8 cellular contexts compared by ENCODE assay signal in the genomic region with DNA sequence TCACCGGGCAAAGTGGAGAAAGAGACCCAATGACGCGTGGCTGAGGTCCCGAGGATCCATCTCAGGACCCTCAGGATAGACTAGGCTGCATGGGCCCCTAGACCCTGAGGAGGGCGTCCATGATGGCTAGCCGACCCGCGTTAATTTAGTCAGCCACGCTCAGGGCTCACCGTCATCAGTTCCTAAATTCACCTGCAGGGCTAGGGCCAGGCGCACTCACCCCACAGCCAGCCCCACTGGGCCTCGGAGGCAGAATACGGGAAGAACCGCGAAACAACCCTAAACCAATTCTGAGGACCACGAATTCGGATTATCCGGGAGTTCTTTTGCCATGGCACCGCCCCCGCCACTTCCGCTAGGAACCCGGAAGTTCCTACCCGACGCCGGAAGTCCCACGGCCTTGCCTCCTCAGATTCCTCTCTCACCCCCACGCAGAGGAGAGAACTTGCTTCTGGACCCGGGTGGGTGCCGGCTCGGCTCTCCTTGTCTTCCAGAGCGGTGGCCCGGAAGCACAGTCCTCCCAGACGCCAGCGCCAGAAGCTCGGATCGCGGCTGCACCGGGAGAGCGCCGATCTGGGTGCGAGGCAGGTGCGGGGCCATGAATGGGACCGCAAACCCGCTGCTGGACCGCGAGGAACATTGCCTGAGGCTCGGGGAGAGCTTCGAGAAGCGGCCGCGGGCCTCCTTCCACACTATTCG. TPM values are rescaled to one million over a fixed set of nuclear protein-coding genes. Genes with fewer than 3 reads are reported as not detected.
DNase-seq lines count a peak whose midpoint lies in the region; ATAC-seq, FAIRE-seq and TF ChIP-seq lines count a peak whose summit lies in the region.

A gene (plus strand): TSS at position 417 of the 699 bp plus-strand sequence. CDS start 182 bp downstream, at position 599.
A gene with protein sequence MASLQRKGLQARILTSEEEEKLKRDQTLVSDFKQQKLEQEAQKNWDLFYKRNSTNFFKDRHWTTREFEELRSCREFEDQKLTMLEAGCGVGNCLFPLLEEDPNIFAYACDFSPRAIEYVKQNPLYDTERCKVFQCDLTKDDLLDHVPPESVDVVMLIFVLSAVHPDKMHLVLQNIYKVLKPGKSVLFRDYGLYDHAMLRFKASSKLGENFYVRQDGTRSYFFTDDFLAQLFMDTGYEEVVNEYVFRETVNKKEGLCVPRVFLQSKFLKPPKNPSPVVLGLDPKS (minus strand): TSS at position 363 of the 699 bp plus-strand sequence. CDS start 1,033 bp downstream, outside the sequence.

- peaks cover 65% of the 10 kb centered on the region for H3K79me2 ChIP-seq in GM23338 (replicated peaks; ENCODE audit: insufficient read depth)

- peaks cover 29% of the 10 kb centered on the region for H3K36me3 Mint-ChIP-seq in GM23338 (ENCODE audit: low read depth)

- peaks cover 18% of the 10 kb centered on the region for H3K36me3 ChIP-seq in GM23338 (ENCODE audit: insufficient read depth)
- peaks cover 20% of the 10 kb centered on the region for H3K36me3 ChIP-seq in SJCRH30
- H3K36me3 ChIP-seq in neutrophil: peaks cover 45% of the 10 kb centered on the region

- TF ChIP-seq CTCF in GM23338 (conservative IDR thresholded peaks at IDR 0.05; ENCODE audit: low read depth in 2 of 2) (peak; percentile 6 to 21; a peak in 3 of 4 replicates), LNCaP clone FGC (IDR thresholded peaks at IDR 0.05; ENCODE audit: control insufficient read depth, extremely low read depth, insufficient read depth) (0 out of 2 replicates have a peak, but pooled peaks have one; percentile 9), neutrophil (IDR thresholded peaks at IDR 0.05) (peak; percentile 35)

- DNase-seq in EL: peak; percentile 83
- DNase-seq in GM23338 (ENCODE audit: low spot score): peak; percentile 86
- peak; percentile 58 for DNase-seq in LNCaP clone FGC (ENCODE audit: low read depth)
- DNase-seq in SJCRH30: peak; percentile 81 to 83
- peak; percentile 82 for DNase-seq in activated gamma-delta T cell treated with anti-CD3 and anti-CD28 coated beads, Interleukin-2, amount 50 U/mL, for 16 hours (ENCODE audit: low read depth)
- DNase-seq in frontal cortex (ENCODE audit: low spot score in 2 of 2): peak; percentile 55 to 88
- peak; percentile 17 to 88 (median 70) for DNase-seq in substantia nigra (lab: John Stamatoyannopoulos, UW)

- H4K20me1 ChIP-seq in GM23338 (replicated peaks; ENCODE audit: insufficient read depth): peaks cover 14% of the 10 kb centered on the region

- H3K27me3 ChIP-seq in GM23338 (ENCODE audit: insufficient read depth) (no peaks in the 10 kb centered on the region), SJCRH30 (no peaks in the 10 kb centered on the region), neutrophil (no peaks in the 10 kb centered on the region)

- peak within 1 kb of the TSS; percentile 94 for H3K4me3 Mint-ChIP-seq in GM23338

- H3K9me3 ChIP-seq in SJCRH30 (replicated peaks) (no peaks in the 10 kb centered on the region), neutrophil (no peaks in the 10 kb centered on the region)

- peaks cover 3% of the 10 kb centered on the region; the same call in 1 of the 2 replicates for H3F3A ChIP-seq in GM23338 (replicated peaks; ENCODE audit: low read depth)

- peaks cover 22% of the 10 kb centered on the region for H3K4me1 Mint-ChIP-seq in GM23338

- FAIRE-seq in frontal cortex (lab: Jason Lieb, UNC): no peak

- peak within 1 kb of the TSS; percentile 94 for H3K4me2 ChIP-seq in GM23338

- H3K9me3 Mint-ChIP-seq in GM23338: no peaks in the 10 kb centered on the region; the same call in 2 of the 3 replicates

- peak; percentile 92 for ATAC-seq in GM23338

- H3K27me3 Mint-ChIP-seq in GM23338 (ENCODE audit: insufficient read depth, low read depth, poor library complexity): peaks cover 8% of the 10 kb centered on the region

- peak within 1 kb of the TSS; percentile 88 for H3K27ac ChIP-seq in GM23338 (ENCODE audit: low read depth)
- peak within 1 kb of the TSS; percentile 80 for H3K27ac ChIP-seq in SJCRH30
- H3K27ac ChIP-seq in neutrophil: peak within 1 kb of the TSS; percentile 88
- H3K27ac ChIP-seq in substantia nigra (ENCODE audit: low read depth, low read length, poor library complexity, severe bottlenecking): peak within 1 kb of the TSS; percentile 74

- peak within 1 kb of the TSS; percentile 96 for H3K4me3 ChIP-seq in GM23338
- peak within 1 kb of the TSS; percentile 99 for H3K4me3 ChIP-seq in LNCaP clone FGC (ENCODE audit: low read depth, low read length)
- peak within 1 kb of the TSS; percentile 96 for H3K4me3 ChIP-seq in SJCRH30
- H3K4me3 ChIP-seq in neutrophil (ENCODE audit: low read depth in 1 of 2, low read length in 1 of 2): peak within 1 kb of the TSS; percentile 95 to 98

- H3K9me2 ChIP-seq in GM23338 (ENCODE audit: insufficient read depth): no peaks in the 10 kb centered on the region

- H3K4me1 ChIP-seq in GM23338 (ENCODE audit: insufficient read depth) (peaks cover 19% of the 10 kb centered on the region), SJCRH30 (peaks cover 4% of the 10 kb centered on the region; the same call in 1 of the 2 replicates), neutrophil (ENCODE audit: control insufficient read depth in 1 of 2, insufficient read depth in 1 of 2, low read depth in 1 of 2, low read length in 1 of 2) (peaks cover 18 to 25% of the 10 kb centered on the region in 2 experiments)

- H2AFZ ChIP-seq in GM23338: peak within 1 kb of the TSS; percentile 98

- peak within 1 kb of the TSS; percentile 98 for H3K27ac Mint-ChIP-seq in GM23338

TF ChIP-seq in GM23338, 12 proteins besides CTCF, POLR2A, EP300 and RAD21 (continues in another document):
- TF ChIP-seq NANOG (IDR thresholded peaks at IDR 0.05; ENCODE audit: borderline replicate concordance) (no peak), EZH2 (IDR thresholded peaks at IDR 0.05; ENCODE audit: low read depth, unreplicated experiment) (no peak), ZNF331 (CRISPR knock-in tag; IDR thresholded peaks at IDR 0.05; ENCODE audit: low read depth) (no peak), CREB1 (CRISPR knock-in tag; IDR thresholded peaks at IDR 0.05; ENCODE audit: low read depth) (no peak), EZH2phosphoT487 (IDR thresholded peaks at IDR 0.05; ENCODE audit: unreplicated experiment) (no peak), ZNF114 (CRISPR knock-in tag; IDR thresholded peaks at IDR 0.05) (no peak)
- TF ChIP-seq, protein P1, sequence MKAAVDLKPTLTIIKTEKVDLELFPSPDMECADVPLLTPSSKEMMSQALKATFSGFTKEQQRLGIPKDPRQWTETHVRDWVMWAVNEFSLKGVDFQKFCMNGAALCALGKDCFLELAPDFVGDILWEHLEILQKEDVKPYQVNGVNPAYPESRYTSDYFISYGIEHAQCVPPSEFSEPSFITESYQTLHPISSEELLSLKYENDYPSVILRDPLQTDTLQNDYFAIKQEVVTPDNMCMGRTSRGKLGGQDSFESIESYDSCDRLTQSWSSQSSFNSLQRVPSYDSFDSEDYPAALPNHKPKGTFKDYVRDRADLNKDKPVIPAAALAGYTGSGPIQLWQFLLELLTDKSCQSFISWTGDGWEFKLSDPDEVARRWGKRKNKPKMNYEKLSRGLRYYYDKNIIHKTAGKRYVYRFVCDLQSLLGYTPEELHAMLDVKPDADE (IDR thresholded peaks at IDR 0.05): peak; percentile 65; the same call in 1 of the 2 replicates
- TF ChIP-seq, protein P2, sequence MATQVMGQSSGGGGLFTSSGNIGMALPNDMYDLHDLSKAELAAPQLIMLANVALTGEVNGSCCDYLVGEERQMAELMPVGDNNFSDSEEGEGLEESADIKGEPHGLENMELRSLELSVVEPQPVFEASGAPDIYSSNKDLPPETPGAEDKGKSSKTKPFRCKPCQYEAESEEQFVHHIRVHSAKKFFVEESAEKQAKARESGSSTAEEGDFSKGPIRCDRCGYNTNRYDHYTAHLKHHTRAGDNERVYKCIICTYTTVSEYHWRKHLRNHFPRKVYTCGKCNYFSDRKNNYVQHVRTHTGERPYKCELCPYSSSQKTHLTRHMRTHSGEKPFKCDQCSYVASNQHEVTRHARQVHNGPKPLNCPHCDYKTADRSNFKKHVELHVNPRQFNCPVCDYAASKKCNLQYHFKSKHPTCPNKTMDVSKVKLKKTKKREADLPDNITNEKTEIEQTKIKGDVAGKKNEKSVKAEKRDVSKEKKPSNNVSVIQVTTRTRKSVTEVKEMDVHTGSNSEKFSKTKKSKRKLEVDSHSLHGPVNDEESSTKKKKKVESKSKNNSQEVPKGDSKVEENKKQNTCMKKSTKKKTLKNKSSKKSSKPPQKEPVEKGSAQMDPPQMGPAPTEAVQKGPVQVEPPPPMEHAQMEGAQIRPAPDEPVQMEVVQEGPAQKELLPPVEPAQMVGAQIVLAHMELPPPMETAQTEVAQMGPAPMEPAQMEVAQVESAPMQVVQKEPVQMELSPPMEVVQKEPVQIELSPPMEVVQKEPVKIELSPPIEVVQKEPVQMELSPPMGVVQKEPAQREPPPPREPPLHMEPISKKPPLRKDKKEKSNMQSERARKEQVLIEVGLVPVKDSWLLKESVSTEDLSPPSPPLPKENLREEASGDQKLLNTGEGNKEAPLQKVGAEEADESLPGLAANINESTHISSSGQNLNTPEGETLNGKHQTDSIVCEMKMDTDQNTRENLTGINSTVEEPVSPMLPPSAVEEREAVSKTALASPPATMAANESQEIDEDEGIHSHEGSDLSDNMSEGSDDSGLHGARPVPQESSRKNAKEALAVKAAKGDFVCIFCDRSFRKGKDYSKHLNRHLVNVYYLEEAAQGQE (IDR thresholded peaks at IDR 0.05; ENCODE audit: unreplicated experiment): peak; percentile 11

RNA-seq across cellular contexts. Expression of the first gene that starts in this region (rescaled TPM):
- total RNA-seq in GM23338 (2014; rRNA removed; shearing (Covaris generic)): 29.5 and 45.4 TPM in 2 replicates
- 9.4 and 9.8 TPM in 2 replicates for polyA plus RNA-seq in GM23338 (2016; fragmentation: Nextera tagmentation; extraction: Ambion mirVana)
- total RNA-seq in SJCRH30 (2014; rRNA removed; shearing (Covaris generic)): 13.4 and 13.6 TPM in 2 replicates
- total RNA-seq in frontal cortex: 33.0 TPM

RNA-seq across cellular contexts. Expression of the second gene that starts in this region (rescaled TPM):
- total RNA-seq in GM23338 (2014; rRNA removed; shearing (Covaris generic)): 17.8 and 21.2 TPM in 2 replicates
- polyA plus RNA-seq in GM23338 (2016; fragmentation: Nextera tagmentation; extraction: Ambion mirVana): 11.6 and 15.1 TPM in 2 replicates
- total RNA-seq in SJCRH30 (2014; rRNA removed; shearing (Covaris generic)): 23.8 TPM in 2 replicates
- total RNA-seq in frontal cortex: 86.0 TPM

Comparison
In these comparisons a context has a peak if more than half of its experiments do, and no peak if none do; other contexts are left out.
1. Peak in every context shown above with its lines: DNase-seq, ATAC-seq, H3K4me3 ChIP-seq and H3K27ac ChIP-seq.